ENCODE assay signal across 10 cellular contexts in genomic region chr2:239721991-239722759, GRCh38.
"Had no signal": no experiment of that assay in that cellular context is flagged by ENCODE, and none has a peak within 500 bp of the region (broad histone marks: within the 10 kb centered on the region; RNA-seq: fewer than 3 reads in every experiment).

No MANE protein-coding gene starts in this region.

- H3K4me3 Mint-ChIP-seq: activated CD4-positive, alpha-beta T cell treated with anti-CD3 and anti-CD28 coated beads, Interleukin-2, amount 10 ng/mL, durations not matched to agents 24 days and 14 days; activated naive CD4-positive, alpha-beta T cell treated with anti-CD3 and anti-CD28 coated beads, Interleukin-2, amount 10 ng/mL, durations not matched to agents 7 days and 5 days; immature natural killer cell had no signal

- ATAC-seq: left colon, pancreas had no signal

- H3K4me1 ChIP-seq: pancreas, transverse colon had no signal

- H3K36me3 ChIP-seq: esophagus muscularis mucosa, pancreas, transverse colon had no signal

- H3K27me3 Mint-ChIP-seq: activated CD4-positive, alpha-beta T cell treated with anti-CD3 and anti-CD28 coated beads, Interleukin-2, amount 10 ng/mL, durations not matched to agents 24 days and 14 days; activated naive CD4-positive, alpha-beta T cell treated with anti-CD3 and anti-CD28 coated beads, Interleukin-2, amount 10 ng/mL, durations not matched to agents 7 days and 5 days had no signal

- H3K4me1 Mint-ChIP-seq: activated CD4-positive, alpha-beta T cell treated with anti-CD3 and anti-CD28 coated beads, Interleukin-2, amount 10 ng/mL, durations not matched to agents 24 days and 14 days; activated naive CD4-positive, alpha-beta T cell treated with anti-CD3 and anti-CD28 coated beads, Interleukin-2, amount 10 ng/mL, durations not matched to agents 7 days and 5 days; immature natural killer cell had no signal

- H3K27ac ChIP-seq: esophagus muscularis mucosa, pancreas, transverse colon, VCaP had no signal

- H3K4me3 ChIP-seq: dorsolateral prefrontal cortex, esophagus muscularis mucosa, pancreas, transverse colon had no signal

- H3K36me3 Mint-ChIP-seq: activated naive CD4-positive, alpha-beta T cell treated with anti-CD3 and anti-CD28 coated beads, Interleukin-2, amount 10 ng/mL, durations not matched to agents 7 days and 5 days; immature natural killer cell had no signal

- H3K9me3 ChIP-seq: esophagus muscularis mucosa, pancreas, transverse colon had no signal

- DNase-seq: activated CD4-positive, alpha-beta T cell treated with anti-CD3 and anti-CD28 coated beads, Interleukin-2, amount 10 ng/mL, durations not matched to agents 24 days and 14 days; activated naive CD4-positive, alpha-beta T cell treated with anti-CD3 and anti-CD28 coated beads, Interleukin-2, amount 10 ng/mL, durations not matched to agents 7 days and 5 days; glutamatergic neuron; immature natural killer cell; left colon; transverse colon had no signal

- H3K27me3 ChIP-seq: dorsolateral prefrontal cortex, esophagus muscularis mucosa, pancreas, transverse colon had no signal

- H3K9me3 Mint-ChIP-seq: immature natural killer cell had no signal

- H3K27ac Mint-ChIP-seq: activated CD4-positive, alpha-beta T cell treated with anti-CD3 and anti-CD28 coated beads, Interleukin-2, amount 10 ng/mL, durations not matched to agents 24 days and 14 days; activated naive CD4-positive, alpha-beta T cell treated with anti-CD3 and anti-CD28 coated beads, Interleukin-2, amount 10 ng/mL, durations not matched to agents 7 days and 5 days; immature natural killer cell had no signal
